Comparison of ENCODE assay signal across 8 cellular contexts in the genomic region with DNA sequence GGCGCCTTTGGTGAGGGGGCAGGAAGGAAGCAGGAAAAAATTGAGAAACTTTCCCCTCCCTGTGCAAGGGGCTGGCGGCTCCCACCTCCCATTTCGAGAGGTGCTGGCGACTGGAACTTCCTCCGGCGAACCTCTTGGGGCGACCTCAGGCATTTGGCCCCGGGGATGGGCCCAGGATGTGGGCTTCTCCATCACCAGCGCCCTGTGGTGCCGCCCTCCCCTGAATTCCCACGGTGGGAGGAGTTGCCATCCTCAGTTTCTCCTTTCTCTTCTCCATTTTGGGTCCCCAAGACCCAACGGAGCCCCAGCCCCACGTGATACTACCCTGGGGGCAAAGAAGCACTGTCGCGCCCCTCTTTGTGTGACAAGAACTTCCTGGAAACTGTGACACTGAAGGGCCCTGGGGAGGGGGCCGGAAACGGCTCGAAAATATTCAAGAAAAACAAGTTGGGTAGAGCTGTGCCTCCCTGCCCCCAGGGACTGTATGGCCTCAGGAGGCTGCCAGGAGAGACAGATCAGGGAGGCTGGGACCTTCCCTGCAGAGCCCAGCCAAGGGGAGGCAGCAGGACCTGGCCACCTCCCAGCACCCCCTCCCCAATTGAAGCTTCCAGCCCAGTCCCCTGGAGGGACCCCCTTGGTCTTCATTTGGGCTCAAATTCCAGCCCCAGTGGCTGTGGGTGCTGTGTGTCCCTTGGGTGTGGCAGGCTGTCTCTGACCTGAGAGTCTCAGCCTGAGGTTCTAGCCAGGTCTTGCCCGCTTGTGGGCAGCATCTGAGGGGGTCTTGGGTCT. TPM values are rescaled to one million over a fixed set of nuclear protein-coding genes. Genes with fewer than 3 reads are reported as not detected.
DNase-seq lines count a peak whose midpoint lies in the region; ATAC-seq and TF ChIP-seq lines count a peak whose summit lies in the region.

No MANE protein-coding gene starts in this region.

- H3K4me3 Mint-ChIP-seq in activated T-helper 2 cell treated with anti-CD3 and anti-CD28 coated beads, Interferon-gamma antibody, Interleukin-2, Interleukin-4, amounts not matched to agents 10 μg/mL and 5 μg/mL and 100 μg/mL, durations not matched to agents 14 hours and 24 hours and 36 hours (ENCODE audit: low read depth), result peak overlapping the region; percentile 97

- H3K4me3 ChIP-seq in OCI-LY7 (ENCODE audit: low read depth, low read length, poor library complexity, severe bottlenecking), result peak overlapping the region; percentile 93
- H3K4me3 ChIP-seq in skeletal muscle cell (ENCODE audit: low read depth, low read length), result peak overlapping the region; percentile 87

- peaks cover 11% of the 10 kb centered on the region for H3K36me3 Mint-ChIP-seq in activated T-helper 2 cell treated with anti-CD3 and anti-CD28 coated beads, Interferon-gamma antibody, Interleukin-2, Interleukin-4, amounts not matched to agents 10 μg/mL and 5 μg/mL and 100 μg/mL, durations not matched to agents 14 hours and 24 hours and 36 hours (ENCODE audit: low read depth)

- BruUV-seq in OCI-LY7 (replicated peaks; lab: Mats Ljungman, UMichigan), result TSS peak; percentile 97

- H3K9me2 ChIP-seq in OCI-LY7 (ENCODE audit: insufficient read depth, low read length), result no peaks in the 10 kb centered on the region

- ATAC-seq in GM19372 (IDR thresholded peaks at IDR 0.05; ENCODE audit: low read depth, unreplicated experiment) (peak; percentile 27), HG03280 (IDR thresholded peaks at IDR 0.05; ENCODE audit: unreplicated experiment) (no peak), HG02588 (IDR thresholded peaks at IDR 0.05; ENCODE audit: unreplicated experiment) (no peak)

- H3K27ac ChIP-seq in OCI-LY7 (ENCODE audit: low read depth, low read length, poor library complexity, severe bottlenecking), result peak overlapping the region; percentile 93

- peak; percentile 28; the same call in 1 of the 2 replicates for TF ChIP-seq CTCF in OCI-LY7 (conservative IDR thresholded peaks at IDR 0.05; ENCODE audit: low read length)

- CTCF ChIA-PET in OCI-LY7 (lab: Charles Lee; ENCODE audit: unreplicated experiment), result no interaction called here

- intact Hi-C loops in OCI-LY7 (cut with micrococcal nuclease; ENCODE audit: unreplicated experiment) (loop anchor here (2.0 to 5.0 kb wide), 2 partner anchors 22 to 366 kb away; no protein-coding TSS in a partner anchor), cardiac septum (cut with DNase I) (no loop called here)
- intact Hi-C loops in activated T-helper 2 cell treated with anti-CD3 and anti-CD28 coated beads, Interferon-gamma antibody, Interleukin-2, Interleukin-4, amounts not matched to agents 10 μg/mL and 5 μg/mL and 100 μg/mL, durations not matched to agents 14 hours and 24 hours and 36 hours (cut with micrococcal nuclease), result loop anchor here (2.0 to 5.0 kb wide), 3 partner anchors 22 to 49 kb away; a partner anchor contains a TSS

- H3K9me3 ChIP-seq in OCI-LY7 (ENCODE audit: low read length), result no peaks in the 10 kb centered on the region

- H3K27ac Mint-ChIP-seq in activated T-helper 2 cell treated with anti-CD3 and anti-CD28 coated beads, Interferon-gamma antibody, Interleukin-2, Interleukin-4, amounts not matched to agents 10 μg/mL and 5 μg/mL and 100 μg/mL, durations not matched to agents 14 hours and 24 hours and 36 hours, result peak overlapping the region; percentile 100

- POLR2A ChIA-PET in OCI-LY7 (lab: Charles Lee), result interaction anchor here (0.6 to 3.4 kb wide), 5 partner anchors 8 to 61 kb away, joined by 3 to 22 read pairs (median 6); no protein-coding TSS in a partner anchor

- H3K4me1 ChIP-seq in OCI-LY7 (ENCODE audit: insufficient read depth, low read length, poor library complexity, severe bottlenecking), result peaks cover 46% of the 10 kb centered on the region

- H3K4me1 Mint-ChIP-seq in activated T-helper 2 cell treated with anti-CD3 and anti-CD28 coated beads, Interferon-gamma antibody, Interleukin-2, Interleukin-4, amounts not matched to agents 10 μg/mL and 5 μg/mL and 100 μg/mL, durations not matched to agents 14 hours and 24 hours and 36 hours (ENCODE audit: low read depth), result peaks cover 16% of the 10 kb centered on the region

- H3K79me2 ChIP-seq in OCI-LY7 (ENCODE audit: insufficient read depth, low read depth, low read length), result peaks cover 52% of the 10 kb centered on the region

- no peak overlapping the region for H2AFZ ChIP-seq in OCI-LY7 (ENCODE audit: low read length)

- H3K27me3 Mint-ChIP-seq in activated T-helper 2 cell treated with anti-CD3 and anti-CD28 coated beads, Interferon-gamma antibody, Interleukin-2, Interleukin-4, amounts not matched to agents 10 μg/mL and 5 μg/mL and 100 μg/mL, durations not matched to agents 14 hours and 24 hours and 36 hours (ENCODE audit: low read depth), result peaks cover 1% of the 10 kb centered on the region

- DNase-seq in OCI-LY7 (ENCODE audit: low spot score), result peak; percentile 94
- DNase-seq in activated T-helper 2 cell treated with anti-CD3 and anti-CD28 coated beads, Interferon-gamma antibody, Interleukin-2, Interleukin-4, amounts not matched to agents 10 μg/mL and 5 μg/mL and 100 μg/mL, durations not matched to agents 14 hours and 24 hours and 36 hours (ENCODE audit: low spot score), result peak; percentile 81
- DNase-seq in cardiac septum (ENCODE audit: low spot score), result peak; percentile 76
- DNase-seq in skeletal muscle cell (ENCODE audit: low read depth), result no peak
- no peak for DNase-seq in NCI-H345 (lab: John Stamatoyannopoulos, UW)

- H3K36me3 ChIP-seq in OCI-LY7 (ENCODE audit: insufficient read depth, low read length), result peaks cover 18% of the 10 kb centered on the region; the same call in 1 of the 2 replicates

- peak overlapping the region; percentile 97 for H3K4me2 ChIP-seq in OCI-LY7 (ENCODE audit: low read length)

- H3K9me3 Mint-ChIP-seq in activated T-helper 2 cell treated with anti-CD3 and anti-CD28 coated beads, Interferon-gamma antibody, Interleukin-2, Interleukin-4, amounts not matched to agents 10 μg/mL and 5 μg/mL and 100 μg/mL, durations not matched to agents 14 hours and 24 hours and 36 hours, result no peaks in the 10 kb centered on the region

- 0 out of 2 replicates have a peak, but pooled peaks cover 3% of the 10 kb centered on the region for H4K20me1 ChIP-seq in OCI-LY7 (ENCODE audit: insufficient read depth, low read length)

RNA-seq across cellular contexts. Expression of a gene that starts 16.2 kb away (rescaled TPM):
- total RNA-seq in OCI-LY7 (2014; rRNA removed; shearing (Covaris generic)), result 0.44 TPM in 1 of 2 replicates, not detected in the other
- total RNA-seq in OCI-LY7 (2022) (not detected in 2 replicates), cardiac septum (not detected)
- total RNA-seq in activated T-helper 2 cell treated with anti-CD3 and anti-CD28 coated beads, Interferon-gamma antibody, Interleukin-2, Interleukin-4, amounts not matched to agents 10 μg/mL and 5 μg/mL and 100 μg/mL, durations not matched to agents 14 hours and 24 hours and 36 hours, result not detected in 2 replicates

RNA-seq across cellular contexts. Expression of a gene that starts 22.1 kb away (rescaled TPM):
- total RNA-seq in OCI-LY7 (2014; rRNA removed; shearing (Covaris generic)), result 104 and 115 TPM in 2 replicates
- total RNA-seq in OCI-LY7 (2022), result 197 and 248 TPM in 2 replicates
- total RNA-seq in activated T-helper 2 cell treated with anti-CD3 and anti-CD28 coated beads, Interferon-gamma antibody, Interleukin-2, Interleukin-4, amounts not matched to agents 10 μg/mL and 5 μg/mL and 100 μg/mL, durations not matched to agents 14 hours and 24 hours and 36 hours, result 83.0 and 87.4 TPM in 2 replicates
- total RNA-seq in cardiac septum, result 114 TPM

RNA-seq across cellular contexts. Expression of a gene that starts 34.5 kb away (rescaled TPM):
- total RNA-seq in OCI-LY7 (2014; rRNA removed; shearing (Covaris generic)), result 22.4 and 25.3 TPM in 2 replicates
- total RNA-seq in OCI-LY7 (2022), result 26.6 and 28.1 TPM in 2 replicates
- total RNA-seq in activated T-helper 2 cell treated with anti-CD3 and anti-CD28 coated beads, Interferon-gamma antibody, Interleukin-2, Interleukin-4, amounts not matched to agents 10 μg/mL and 5 μg/mL and 100 μg/mL, durations not matched to agents 14 hours and 24 hours and 36 hours, result 45.9 and 46.9 TPM in 2 replicates
- total RNA-seq in cardiac septum, result 14.9 TPM

RNA-seq across cellular contexts. Expression of a gene that starts 37.5 kb away (rescaled TPM):
- 44.9 and 53.6 TPM in 2 replicates for total RNA-seq in OCI-LY7 (2014; rRNA removed; shearing (Covaris generic))
- 57.0 and 58.4 TPM in 2 replicates for total RNA-seq in OCI-LY7 (2022)
- 66.7 and 69.5 TPM in 2 replicates for total RNA-seq in activated T-helper 2 cell treated with anti-CD3 and anti-CD28 coated beads, Interferon-gamma antibody, Interleukin-2, Interleukin-4, amounts not matched to agents 10 μg/mL and 5 μg/mL and 100 μg/mL, durations not matched to agents 14 hours and 24 hours and 36 hours
- 10.8 TPM for total RNA-seq in cardiac septum

RNA-seq across cellular contexts. Expression of a gene that starts 50.9 kb away (rescaled TPM):
- total RNA-seq in OCI-LY7 (2014; rRNA removed; shearing (Covaris generic)), result 308 and 347 TPM in 2 replicates
- total RNA-seq in OCI-LY7 (2022) (553 and 569 TPM in 2 replicates), cardiac septum (115 TPM)
- 509 and 523 TPM in 2 replicates for total RNA-seq in activated T-helper 2 cell treated with anti-CD3 and anti-CD28 coated beads, Interferon-gamma antibody, Interleukin-2, Interleukin-4, amounts not matched to agents 10 μg/mL and 5 μg/mL and 100 μg/mL, durations not matched to agents 14 hours and 24 hours and 36 hours

Comparison
In these comparisons a context has a peak if more than half of its experiments do, and no peak if none do; other contexts are left out.
1. DNase-seq: peak in OCI-LY7 (single experiment), activated T-helper 2 cell treated with anti-CD3 and anti-CD28 coated beads, Interferon-gamma antibody, Interleukin-2, Interleukin-4, amounts not matched to agents 10 μg/mL and 5 μg/mL and 100 μg/mL, durations not matched to agents 14 hours and 24 hours and 36 hours (single experiment) and cardiac septum (single experiment); none in skeletal muscle cell (single experiment) and NCI-H345 (single experiment).